Comparison of ENCODE assay signal across 23 cellular contexts in genomic region chr3:173875790-173876189, GRCh38.
A peak's percentile ranks its signal among the peaks of the same experiment; 100 is the strongest.
DNase-seq lines count a peak whose midpoint lies in the region; ATAC-seq, FAIRE-seq and TF ChIP-seq lines count a peak whose summit lies in the region.
"Had no signal": no experiment of that assay in that cellular context is flagged by ENCODE, and none has a peak within 500 bp of the region (broad histone marks: within the 10 kb centered on the region; RNA-seq: fewer than 3 reads in every experiment).

No MANE protein-coding gene starts in this region.

- peaks cover 28% of the 10 kb centered on the region for H3K4me1 Mint-ChIP-seq in neural crest cell
- H3K4me1 Mint-ChIP-seq: CD14-positive monocyte; CD8-positive, alpha-beta memory T cell had no signal

- in situ Hi-C loops in G401 (cut with HindIII; ENCODE audit: low sequenced_read_pairs): no loop called here

- H3K27ac ChIP-seq in SK-N-MC: peak overlapping the region; percentile 33; the same call in 1 of the 2 replicates
- H3K27ac ChIP-seq: A549; BLaER1 treated with 17β-estradiol and CSF1 and Interleukin-3, amounts not matched to agents 10 nM and 100 nM; GM23248 had no signal

- H3K27ac Mint-ChIP-seq in neural crest cell (ENCODE audit: unreplicated experiment): peak overlapping the region; percentile 32
- H3K27ac Mint-ChIP-seq: CD14-positive monocyte; CD4-positive, alpha-beta T cell; CD8-positive, alpha-beta memory T cell; H9 had no signal

- ATAC-seq in HG02571 (IDR thresholded peaks at IDR 0.05; ENCODE audit: unreplicated experiment) (no peak), GM21529 (IDR thresholded peaks at IDR 0.05; ENCODE audit: unreplicated experiment) (no peak)
- ATAC-seq: A549, HCT116 had no signal

- TF ChIP-seq CTCF in neural crest cell (conservative IDR thresholded peaks at IDR 0.05): no peak

- H3K9me3 Mint-ChIP-seq in neural crest cell: no peaks in the 10 kb centered on the region
- H3K9me3 Mint-ChIP-seq: H9 had no signal

- DNase-seq in G401 (ENCODE audit: low spot score) (peak; percentile 8), SK-N-MC (ENCODE audit: low read depth, low spot score) (no peak), neural crest cell (ENCODE audit: low read depth, low spot score) (no peak), NCI-H187 treated with DMSO at 0.1 percent for 48 hours (lab: John Stamatoyannopoulos, UW) (no peak)
- DNase-seq: 8988T; ACHN; AML-193; BE2C; Calu3; CD4-positive, alpha-beta T cell; CD8-positive, alpha-beta memory T cell; DMS53; DMS79 treated with DMSO at 0.1 percent for 48 hours; H9 had no signal

- peak; percentile 27 for FAIRE-seq in islet of Langerhans (lab: Jason Lieb, UNC)
- FAIRE-seq: A549, GM12892 had no signal

- no peaks in the 10 kb centered on the region for H3K36me3 ChIP-seq in SK-N-MC (ENCODE audit: insufficient read depth, low read length)
- H3K36me3 ChIP-seq: BE2C; BLaER1 treated with 17β-estradiol and CSF1 and Interleukin-3, amounts not matched to agents 10 nM and 100 nM had no signal

- H3K36me3 Mint-ChIP-seq in neural crest cell (ENCODE audit: low read depth): peaks cover 2% of the 10 kb centered on the region
- H3K36me3 Mint-ChIP-seq: CD14-positive monocyte; CD8-positive, alpha-beta memory T cell had no signal

- no peak overlapping the region for H3K9ac ChIP-seq in SK-N-MC (ENCODE audit: insufficient read length)
- H3K9ac ChIP-seq: BLaER1 treated with 17β-estradiol and CSF1 and Interleukin-3, amounts not matched to agents 10 nM and 100 nM; GM23248 had no signal

- no peak overlapping the region for H3K4me3 Mint-ChIP-seq in neural crest cell
- H3K4me3 Mint-ChIP-seq: CD14-positive monocyte; CD4-positive, alpha-beta T cell; CD8-positive, alpha-beta memory T cell; H9 had no signal

- no peaks in the 10 kb centered on the region for H3K9me3 ChIP-seq in SK-N-MC (ENCODE audit: low read depth, low read length)
- H3K9me3 ChIP-seq: A549, BE2C had no signal

- H3K4me3 ChIP-seq in SK-N-MC: no peak overlapping the region
- H3K4me3 ChIP-seq: A549; BLaER1 treated with 17β-estradiol and CSF1 and Interleukin-3, amounts not matched to agents 10 nM and 100 nM; GM23248 had no signal

- H3K27me3 Mint-ChIP-seq in neural crest cell (ENCODE audit: low read depth): no peaks in the 10 kb centered on the region
- H3K27me3 Mint-ChIP-seq: CD4-positive, alpha-beta T cell; CD8-positive, alpha-beta memory T cell had no signal
